In the genomic region with DNA sequence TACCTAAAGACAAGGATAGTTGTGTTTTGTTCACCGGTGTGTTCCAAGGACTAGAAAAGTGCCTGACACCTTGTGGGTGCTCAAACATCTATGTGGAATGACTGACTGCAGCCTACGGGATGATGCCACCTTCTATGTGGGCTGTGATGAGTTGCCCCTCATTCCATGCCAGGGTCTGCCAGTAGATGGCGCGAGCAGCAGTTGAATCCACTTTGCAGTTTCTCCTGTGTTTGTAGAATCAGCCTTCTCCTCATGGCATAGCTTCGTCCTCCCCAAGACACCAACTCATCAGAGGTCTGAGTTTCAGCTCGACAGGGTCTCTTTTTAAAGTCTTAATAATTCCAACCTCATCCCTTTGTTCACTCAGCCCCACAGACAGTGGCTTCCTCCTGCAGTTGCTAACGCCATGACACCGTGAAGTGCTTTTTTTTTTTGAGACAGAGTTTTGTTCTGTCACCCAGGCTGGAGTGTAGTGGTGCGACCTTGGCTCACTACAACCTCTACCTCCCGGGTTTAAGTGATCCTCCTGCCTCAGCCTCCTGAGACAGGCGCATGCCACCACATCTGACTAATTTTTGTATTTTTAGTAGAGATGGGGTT, we compare ENCODE assay signal across 8 cellular contexts.
DNase-seq lines count a peak whose midpoint lies in the region; ATAC-seq and TF ChIP-seq lines count a peak whose summit lies in the region.

No MANE protein-coding gene starts in this region.

- intact Hi-C loops in mucosa of descending colon (cut with DNase I, micrococcal nuclease) = no loop called here
- intact Hi-C loops in thyroid gland (cut with DNase I) = no loop called here

- WGBS in endodermal cell (ENCODE audit: insufficient coverage in 1 of 2, insufficient read length in 1 of 2), 2 experiments = 42 to 64% methylated on average over 3 to 11 of the region's 11 CpGs
- 48 to 52% methylated on average over 11 of the region's 11 CpGs for WGBS in thyroid gland, 2 donors

- H3K9ac ChIP-seq in endodermal cell (ENCODE audit: extremely low read depth, low read length, poor library complexity, severe bottlenecking) = no peak overlapping the region

- H3K4me1 ChIP-seq in endodermal cell (ENCODE audit: control insufficient read depth, insufficient read depth, low read length) (no peaks in the 10 kb centered on the region), mucosa of descending colon (ENCODE audit: low read depth) (no peaks in the 10 kb centered on the region), thyroid gland (no peaks in the 10 kb centered on the region)

- TF ChIP-seq CTCF in WTC11 (IDR thresholded peaks at IDR 0.05) (peak; percentile 62), endodermal cell (conservative IDR thresholded peaks at IDR 0.05) (peak; percentile 92), mucosa of descending colon (IDR thresholded peaks at IDR 0.05) (peak; percentile 46), thyroid gland (IDR thresholded peaks at IDR 0.05) (peak in 3 of 6 experiments; percentile 24 to 50 (median 39))

- no peaks in the 10 kb centered on the region for H3K36me3 ChIP-seq in endodermal cell (ENCODE audit: control insufficient read depth, insufficient read depth, low read length)
- no peaks in the 10 kb centered on the region for H3K36me3 ChIP-seq in mucosa of descending colon (ENCODE audit: low read depth)
- H3K36me3 ChIP-seq in thyroid gland = no peaks in the 10 kb centered on the region

- H3K9me3 ChIP-seq in endodermal cell (ENCODE audit: control insufficient read depth, low read length) (peaks cover 10% of the 10 kb centered on the region), mucosa of descending colon (no peaks in the 10 kb centered on the region), thyroid gland (no peaks in the 10 kb centered on the region)

- H3K4me3 Mint-ChIP-seq in WTC11 = no peak overlapping the region
- H3K4me3 Mint-ChIP-seq in endodermal cell = no peak overlapping the region

- CTCF ChIA-PET in WTC11 (lab: Charles Lee) = interaction anchor here (0.6 to 4.7 kb wide), 34 partner anchors 9 to 408 kb away, joined by 3 to 30 read pairs (median 4); a partner anchor contains a TSS

- H3K36me3 Mint-ChIP-seq in WTC11 (peaks cover 3% of the 10 kb centered on the region), endodermal cell (ENCODE audit: low read depth) (no peaks in the 10 kb centered on the region)

- peaks cover 20% of the 10 kb centered on the region for H3K9me3 Mint-ChIP-seq in WTC11
- H3K9me3 Mint-ChIP-seq in endodermal cell = peaks cover 7% of the 10 kb centered on the region

- H3K27ac Mint-ChIP-seq in WTC11 (no peak overlapping the region), endodermal cell (no peak overlapping the region)

- H3K27ac ChIP-seq in endodermal cell (ENCODE audit: low read depth, low read length) (no peak overlapping the region), thyroid gland (no peak overlapping the region)

- DNase-seq in DMS 273 (lab: John Stamatoyannopoulos, UW; ENCODE audit: unreplicated experiment) (peak; percentile 85), H4 (ENCODE audit: low spot score) (peak; percentile 39), NCI-H2107 treated with DMSO at 0.1 percent for 48 hours (lab: John Stamatoyannopoulos, UW; ENCODE audit: unreplicated experiment) (peak; percentile 59), WTC11 (ENCODE audit: low spot score) (peak; percentile 86), endodermal cell (peak; percentile 93), mucosa of descending colon (peak in 2 of 3 donors; percentile 80 to 87), thyroid gland (peak; percentile 29 to 51), cerebellar nuclear complex (lab: John Stamatoyannopoulos, UW) (no peak)

- no peak overlapping the region for H3K4me3 ChIP-seq in endodermal cell (ENCODE audit: low read length)
- no peak overlapping the region for H3K4me3 ChIP-seq in mucosa of descending colon
- no peak overlapping the region for H3K4me3 ChIP-seq in thyroid gland (replicated peaks in 1 of 3)

- no peaks in the 10 kb centered on the region for H3K27me3 ChIP-seq in endodermal cell (ENCODE audit: control insufficient read depth, insufficient read depth, low read length, poor library complexity, severe bottlenecking)
- no peaks in the 10 kb centered on the region for H3K27me3 ChIP-seq in thyroid gland

- peak; percentile 96 for ATAC-seq in WTC11
- ATAC-seq in mucosa of descending colon = peak; percentile 74

- H3K27me3 Mint-ChIP-seq in WTC11 (ENCODE audit: low read depth) (no peaks in the 10 kb centered on the region; the same call in 1 of the 2 replicates), endodermal cell (ENCODE audit: insufficient read depth) (peaks cover 4% of the 10 kb centered on the region)

- TF ChIP-seq POLR2A in thyroid gland (IDR thresholded peaks at IDR 0.05) = no peak

- H3K4me1 Mint-ChIP-seq in WTC11 (peaks cover 10% of the 10 kb centered on the region), endodermal cell (peaks cover 5% of the 10 kb centered on the region)

- POLR2A ChIA-PET in WTC11 (lab: Charles Lee) = interaction anchor here (1.0 kb wide), 1 partner anchor 136 kb away, joined by 3 read pairs; no protein-coding TSS in a partner anchor

TF ChIP-seq in WTC11, 78 proteins besides CTCF, POLR2A, EP300 and RAD21:
- TF ChIP-seq NR3C1 (CRISPR knock-in tag; conservative IDR thresholded peaks at IDR 0.05; ENCODE audit: low read depth) (no peak), OVOL2 (CRISPR knock-in tag; IDR thresholded peaks at IDR 0.05; ENCODE audit: borderline replicate concordance) (no peak)
- TF ChIP-seq, protein P1, sequence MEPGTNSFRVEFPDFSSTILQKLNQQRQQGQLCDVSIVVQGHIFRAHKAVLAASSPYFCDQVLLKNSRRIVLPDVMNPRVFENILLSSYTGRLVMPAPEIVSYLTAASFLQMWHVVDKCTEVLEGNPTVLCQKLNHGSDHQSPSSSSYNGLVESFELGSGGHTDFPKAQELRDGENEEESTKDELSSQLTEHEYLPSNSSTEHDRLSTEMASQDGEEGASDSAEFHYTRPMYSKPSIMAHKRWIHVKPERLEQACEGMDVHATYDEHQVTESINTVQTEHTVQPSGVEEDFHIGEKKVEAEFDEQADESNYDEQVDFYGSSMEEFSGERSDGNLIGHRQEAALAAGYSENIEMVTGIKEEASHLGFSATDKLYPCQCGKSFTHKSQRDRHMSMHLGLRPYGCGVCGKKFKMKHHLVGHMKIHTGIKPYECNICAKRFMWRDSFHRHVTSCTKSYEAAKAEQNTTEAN (CRISPR knock-in tag; IDR thresholded peaks at IDR 0.05) = no peak

Comparison
In these comparisons a context has a peak if more than half of its experiments do, and no peak if none do; other contexts are left out.
1. DNase-seq: peak in DMS 273 (single experiment), H4 (single experiment), NCI-H2107 treated with DMSO at 0.1 percent for 48 hours (single experiment), WTC11 (single experiment), endodermal cell (single experiment), mucosa of descending colon (2 of 3) and thyroid gland (2 of 2); none in cerebellar nuclear complex (0 of 2).